In genomic region chrX:63754141-63754859, GRCh38 we compare ENCODE assay signal across 8 cellular contexts. TPM values are rescaled to one million over a fixed set of nuclear protein-coding genes. Genes with fewer than 3 reads are reported as not detected.
DNase-seq lines count a peak whose midpoint lies in the region; ATAC-seq and TF ChIP-seq lines count a peak whose summit lies in the region.

No MANE protein-coding gene starts in this region.

- DNase-seq in DMS 273 (lab: John Stamatoyannopoulos, UW; ENCODE audit: unreplicated experiment) (peak; percentile 54), DMS 273 treated with DMSO at 0.1 percent for 48 hours (lab: John Stamatoyannopoulos, UW) (no peak), Panc1 (ENCODE audit: low read depth, low spot score) (no peak), immature natural killer cell (peak; percentile 27 to 36 (median 32)), midbrain (lab: John Stamatoyannopoulos, UW) (no peak)
- peak; percentile 9 for DNase-seq in stimulated activated CD4-positive, alpha-beta T cell treated with anti-CD3 and anti-CD28 coated beads, Interleukin-2, amount 100 ng/mL, for 4 hours (ENCODE audit: low read depth)

- no TSS peak for BruUV-seq in Panc1 (replicated peaks; lab: Mats Ljungman, UMichigan)

- no peaks in the 10 kb centered on the region for H3K27me3 ChIP-seq in Panc1 (ENCODE audit: control insufficient read depth, insufficient read depth, low read length)

- H3K4me3 Mint-ChIP-seq in immature natural killer cell, result peak overlapping the region; percentile 96 to 100 (median 99)

- peaks cover 0 to 2% (median 0%) of the 10 kb centered on the region in 6 donors for H3K9me3 Mint-ChIP-seq in immature natural killer cell

- H3K9me3 ChIP-seq in Panc1 (ENCODE audit: control insufficient read depth, insufficient read depth, low read depth, low read length), result no peaks in the 10 kb centered on the region

- peaks cover 10% of the 10 kb centered on the region for H3K4me1 ChIP-seq in Panc1 (ENCODE audit: control insufficient read depth, insufficient read depth, low read length)

- H3K27ac Mint-ChIP-seq in immature natural killer cell, result peak overlapping the region; percentile 93 to 99 (median 96)

- peaks cover 0 to 4% (median 0%) of the 10 kb centered on the region in 3 donors for H3K36me3 Mint-ChIP-seq in immature natural killer cell

- peaks cover 43 to 45% of the 10 kb centered on the region in 2 donors for H3K4me1 Mint-ChIP-seq in immature natural killer cell

- no peaks in the 10 kb centered on the region for H3K36me3 ChIP-seq in Panc1 (ENCODE audit: control insufficient read depth, insufficient read depth, low read length)

- no peak for TF ChIP-seq CTCF in Panc1 (IDR thresholded peaks at IDR 0.05)

- intact Hi-C loops in Panc1 (cut with micrococcal nuclease; ENCODE audit: unreplicated experiment), result no loop called here

- peak overlapping the region; percentile 76 to 82 for H3K4me3 ChIP-seq in Panc1 (ENCODE audit: low read depth in 2 of 2, low read length in 2 of 2)

- POLR2A ChIA-PET in Panc1 (lab: Charles Lee), result no interaction called here

- peak; percentile 25 for ATAC-seq in HG02798 (IDR thresholded peaks at IDR 0.05; ENCODE audit: poor library complexity, unreplicated experiment)
- peak; percentile 63 for ATAC-seq in Panc1

- peaks cover 8 to 10% (median 8%) of the 10 kb centered on the region in 3 donors for H3K27me3 Mint-ChIP-seq in immature natural killer cell (ENCODE audit: low read depth in 3 of 3)

- in situ Hi-C loops in Panc1 (cut with HindIII; ENCODE audit: low pct_unique_long_range_greater_than_20kb, low sequenced_read_pairs), result no loop called here

- H3K27ac ChIP-seq in Panc1 (ENCODE audit: low read length) (peak overlapping the region; percentile 77), angular gyrus (ENCODE audit: low read depth, low read length) (peak overlapping the region; percentile 88)

- CTCF ChIA-PET in Panc1 (lab: Charles Lee), result no interaction called here

RNA-seq across cellular contexts. Expression of gene ARHGEF9, which starts 30.7 kb away (rescaled TPM):
- 16.7 TPM for total RNA-seq in Panc1 (2021; ENCODE audit: unreplicated experiment)
- 9.2 TPM for polyA plus RNA-seq in Panc1 (2012; ENCODE audit: insufficient read length)
- polyA plus RNA-seq in immature natural killer cell, result 10 to 100 TPM; 13.3 to 21.2 (median 15.5) TPM

Comparison
In these comparisons a context has a peak if more than half of its experiments do, and no peak if none do; other contexts are left out.
1. DNase-seq: peak in DMS 273 (single experiment), immature natural killer cell (3 of 3) and stimulated activated CD4-positive, alpha-beta T cell treated with anti-CD3 and anti-CD28 coated beads, Interleukin-2, amount 100 ng/mL, for 4 hours (single experiment); none in DMS 273 treated with DMSO at 0.1 percent for 48 hours (single experiment), Panc1 (single experiment) and midbrain (single experiment).